Comparison of ENCODE assay signal across 13 cellular contexts in the genomic region with DNA sequence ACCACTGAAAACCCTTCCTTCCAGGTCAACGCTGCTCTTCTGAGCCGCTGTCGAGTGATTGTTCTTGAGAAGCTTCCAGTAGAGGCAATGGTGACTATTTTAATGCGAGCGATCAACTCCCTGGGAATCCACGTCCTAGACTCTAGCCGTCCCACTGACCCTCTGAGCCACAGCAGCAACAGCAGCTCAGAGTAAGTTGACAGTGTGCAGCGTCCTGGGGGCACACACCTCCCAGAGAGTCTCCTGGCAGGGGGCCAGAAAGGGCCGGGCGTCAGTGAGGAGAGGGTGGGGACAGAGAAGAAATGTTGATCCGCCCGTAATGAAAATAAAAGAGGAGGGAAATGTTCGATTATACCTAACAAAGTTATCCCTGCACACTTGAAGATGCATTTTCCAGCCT. TPM values are rescaled to one million over a fixed set of nuclear protein-coding genes. Genes with fewer than 3 reads are reported as not detected.
A peak's percentile ranks its signal among the peaks of the same experiment; 100 is the strongest.
DNase-seq lines count a peak whose midpoint lies in the region; ATAC-seq and TF ChIP-seq lines count a peak whose summit lies in the region.
"Had no signal": no experiment of that assay in that cellular context is flagged by ENCODE, and none has a peak within 500 bp of the region (broad histone marks: within the 10 kb centered on the region; RNA-seq: fewer than 3 reads in every experiment).

No MANE protein-coding gene starts in this region.

- H3K27ac ChIP-seq in HEK293 (ENCODE audit: extremely low read depth, low read depth, low read length) (no peak overlapping the region), SK-N-MC (no peak overlapping the region), cardiac muscle cell (peak overlapping the region; percentile 7), psoas muscle (peak overlapping the region; percentile 93), colonic mucosa (no peak overlapping the region)

- peaks cover 5 to 46% of the 10 kb centered on the region in 2 experiments; a peak in 2 of 3 replicates for H3K36me3 ChIP-seq in HEK293 (ENCODE audit: control insufficient read depth in 2 of 2, insufficient read depth in 1 of 2, low read length in 2 of 2)
- peaks cover 61% of the 10 kb centered on the region for H3K36me3 ChIP-seq in SK-N-MC (ENCODE audit: insufficient read depth, low read length)
- H3K36me3 ChIP-seq in cardiac muscle cell = no peaks in the 10 kb centered on the region
- H3K36me3 ChIP-seq in psoas muscle (ENCODE audit: insufficient read depth in 1 of 2, low read depth in 1 of 2) = peaks cover 6 to 32% of the 10 kb centered on the region in 2 donors
- no peaks in the 10 kb centered on the region for H3K36me3 ChIP-seq in colonic mucosa

- H3K4me3 ChIP-seq in HEK293 (ENCODE audit: low read depth, low read length) = peak overlapping the region; percentile 15
- H3K4me3 ChIP-seq in SK-N-MC = peak overlapping the region; percentile 8; the same call in 1 of the 2 replicates
- H3K4me3 ChIP-seq in cardiac muscle cell = no peak overlapping the region
- peak overlapping the region; percentile 86 for H3K4me3 ChIP-seq in psoas muscle
- no peak overlapping the region for H3K4me3 ChIP-seq in colonic mucosa

- H3K9ac ChIP-seq in SK-N-MC (ENCODE audit: insufficient read length) (no peak overlapping the region), colonic mucosa (ENCODE audit: low read depth in 2 of 2, low read length in 2 of 2) (no peak overlapping the region)

- intact Hi-C loops in psoas muscle (cut with DNase I) (loop anchor here in 1 of 2 donors (10.0 kb wide), 1 partner anchor 305 kb away; no protein-coding TSS in a partner anchor), colonic mucosa (cut with DNase I) (no loop called here)

- WGBS in psoas muscle, 3 donors = 8 to 21% (median 11%) methylated on average over 13 of the region's 13 CpGs

- H3K4me1 ChIP-seq in HEK293 (ENCODE audit: control insufficient read depth, insufficient read depth, low read length) = peaks cover 24% of the 10 kb centered on the region
- H3K4me1 ChIP-seq in cardiac muscle cell (ENCODE audit: low read depth) = peaks cover 39% of the 10 kb centered on the region
- peaks cover 45% of the 10 kb centered on the region for H3K4me1 ChIP-seq in psoas muscle
- peaks cover 17% of the 10 kb centered on the region for H3K4me1 ChIP-seq in colonic mucosa

- POLR2A ChIA-PET in HEK293 (lab: Yijun Ruan, JAX) = interaction anchor here (0.5 to 1.7 kb wide), 4 partner anchors 43 to 293 kb away, joined by 3 to 5 read pairs (median 4); partner anchors contain the start of gene SERPINB1

- H3K9me3 ChIP-seq in HEK293 (ENCODE audit: control insufficient read depth, insufficient read depth, low read depth, low read length) (no peaks in the 10 kb centered on the region), SK-N-MC (ENCODE audit: low read depth, low read length) (no peaks in the 10 kb centered on the region), cardiac muscle cell (ENCODE audit: low read depth) (no peaks in the 10 kb centered on the region), psoas muscle (no peaks in the 10 kb centered on the region), colonic mucosa (no peaks in the 10 kb centered on the region)

- H3K27me3 ChIP-seq in cardiac muscle cell (no peaks in the 10 kb centered on the region), psoas muscle (ENCODE audit: insufficient read depth in 3 of 3, low read length in 2 of 3) (no peaks in the 10 kb centered on the region), colonic mucosa (no peaks in the 10 kb centered on the region)

- ATAC-seq in psoas muscle = peak; percentile 57 to 76 (median 72)
- ATAC-seq in HG03571 (IDR thresholded peaks at IDR 0.05; ENCODE audit: unreplicated experiment) = no peak
- ATAC-seq: activated naive CD4-positive, alpha-beta T cell treated with anti-CD3 and anti-CD28 coated beads, Interleukin-2, amount 50 U/mL, for 72 hours had no signal

- TF ChIP-seq CTCF in HEK293 (tag by site-specific recombination; IDR thresholded peaks at IDR 0.05) = no peak
- no peak for TF ChIP-seq CTCF in cardiac muscle cell (IDR thresholded peaks at IDR 0.05; ENCODE audit: low read depth, low read length)
- no peak for TF ChIP-seq CTCF in psoas muscle (IDR thresholded peaks at IDR 0.05)
- TF ChIP-seq CTCF in colonic mucosa (IDR thresholded peaks at IDR 0.05) = no peak

- CTCF ChIA-PET in HEK293 (lab: Yijun Ruan, JAX) = interaction anchor here (0.7 to 8.2 kb wide), 8 partner anchors 10 to 641 kb away, joined by 3 to 46 read pairs (median 8); partner anchors contain the start of genes MYLK4 and SERPINB1

- DNase-seq in SK-N-MC (ENCODE audit: low read depth, low spot score) = no peak
- peak in 1 of 2 donors; percentile 80 for DNase-seq in cardiac muscle cell (ENCODE audit: low read depth in 1 of 2, low spot score in 1 of 2)
- peak; percentile 67 to 85 for DNase-seq in psoas muscle
- DNase-seq in T-helper 1 cell = no peak
- DNase-seq in colonic mucosa = no peak
- DNase-seq: activated CD4-positive, alpha-beta T cell treated with anti-CD3 and anti-CD28 coated beads, Interleukin-2, amount 50 U/mL, for 1 hour; DMS79; Kasumi-1; NCI-H446; stimulated activated CD4-positive, alpha-beta T cell treated with anti-CD3 and anti-CD28 coated beads, Interleukin-2, amount 100 ng/mL, for 48 hours had no signal

TF ChIP-seq in HEK293, 187 proteins besides CTCF, POLR2A, EP300 and RAD21 (continues in another document):
- TF ChIP-seq SCRT2 (tag by site-specific recombination; IDR thresholded peaks at IDR 0.05) (peak; percentile 44; the same call in 1 of the 2 replicates), ZNF830 (tag by site-specific recombination; IDR thresholded peaks at IDR 0.05; ENCODE audit: low read depth) (peak; percentile 30; the same call in 1 of the 2 replicates), HOXD13 (CRISPR knock-in tag; IDR thresholded peaks at IDR 0.05; ENCODE audit: borderline replicate concordance) (no peak), ZNF549 (tag by site-specific recombination; IDR thresholded peaks at IDR 0.05) (no peak), SP2 (tag by site-specific recombination; IDR thresholded peaks at IDR 0.05) (no peak), ZBTB17 (tag by site-specific recombination; IDR thresholded peaks at IDR 0.05) (peak; percentile 93), ZNF670 (tag by site-specific recombination; IDR thresholded peaks at IDR 0.05; ENCODE audit: low read depth) (no peak), ZNF366 (tag by site-specific recombination; conservative IDR thresholded peaks at IDR 0.05) (0 out of 2 replicates have a peak, but pooled peaks have one; percentile 4), ZIC2 (tag by site-specific recombination; IDR thresholded peaks at IDR 0.05) (peak; percentile 90)
- TF ChIP-seq, protein P1, sequence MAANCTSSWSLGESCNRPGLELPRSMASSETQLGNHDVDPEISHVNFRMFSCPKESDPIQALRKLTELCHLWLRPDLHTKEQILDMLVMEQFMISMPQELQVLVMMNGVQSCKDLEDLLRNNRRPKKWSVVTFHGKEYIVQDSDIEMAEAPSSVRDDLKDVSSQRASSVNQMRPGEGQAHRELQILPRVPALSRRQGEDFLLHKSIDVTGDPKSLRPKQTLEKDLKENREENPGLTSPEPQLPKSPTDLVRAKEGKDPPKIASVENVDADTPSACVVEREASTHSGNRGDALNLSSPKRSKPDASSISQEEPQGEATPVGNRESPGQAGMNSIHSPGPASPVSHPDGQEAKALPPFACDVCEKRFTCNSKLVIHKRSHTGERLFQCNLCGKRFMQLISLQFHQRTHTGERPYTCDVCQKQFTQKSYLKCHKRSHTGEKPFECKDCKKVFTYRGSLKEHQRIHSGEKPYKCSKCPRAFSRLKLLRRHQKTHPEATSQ (tag by site-specific recombination; IDR thresholded peaks at IDR 0.05) = no peak
- TF ChIP-seq, protein P2, sequence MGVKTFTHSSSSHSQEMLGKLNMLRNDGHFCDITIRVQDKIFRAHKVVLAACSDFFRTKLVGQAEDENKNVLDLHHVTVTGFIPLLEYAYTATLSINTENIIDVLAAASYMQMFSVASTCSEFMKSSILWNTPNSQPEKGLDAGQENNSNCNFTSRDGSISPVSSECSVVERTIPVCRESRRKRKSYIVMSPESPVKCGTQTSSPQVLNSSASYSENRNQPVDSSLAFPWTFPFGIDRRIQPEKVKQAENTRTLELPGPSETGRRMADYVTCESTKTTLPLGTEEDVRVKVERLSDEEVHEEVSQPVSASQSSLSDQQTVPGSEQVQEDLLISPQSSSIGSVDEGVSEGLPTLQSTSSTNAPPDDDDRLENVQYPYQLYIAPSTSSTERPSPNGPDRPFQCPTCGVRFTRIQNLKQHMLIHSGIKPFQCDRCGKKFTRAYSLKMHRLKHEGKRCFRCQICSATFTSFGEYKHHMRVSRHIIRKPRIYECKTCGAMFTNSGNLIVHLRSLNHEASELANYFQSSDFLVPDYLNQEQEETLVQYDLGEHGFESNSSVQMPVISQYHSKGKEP (tag by site-specific recombination; IDR thresholded peaks at IDR 0.05) = peak; percentile 89

RNA-seq across cellular contexts. Expression of gene WRNIP1, which starts 5.0 kb away (rescaled TPM):
- total RNA-seq in cardiac muscle cell (63.0 and 89.9 TPM in 2 replicates), psoas muscle (10 to 100 TPM; 26.5 to 53.3 (median 41.3) TPM), colonic mucosa (10 to 100 TPM; 49.9 to 53.7 TPM)
- polyA plus RNA-seq in cardiac muscle cell (59.2 and 77.7 TPM in 2 replicates), psoas muscle (10 to 100 TPM; 38.0 to 73.9 (median 56.4) TPM)

RNA-seq across cellular contexts. Expression of gene MYLK4, which starts 19.4 kb away (rescaled TPM):
- total RNA-seq in cardiac muscle cell (0.56 and 0.69 TPM in 2 replicates), psoas muscle (10 to 100 TPM in 1 of 4 donors, 1 to 10 TPM in 3; 1.2 to 23.4 (median 2.2) TPM), colonic mucosa (under 1 TPM; 0.20 to 0.35 TPM)
- polyA plus RNA-seq in cardiac muscle cell (0.23 and 0.64 TPM in 2 replicates), psoas muscle (100 to 1,000 TPM in 1 of 3 donors, 10 to 100 TPM in 1, under 1 TPM in 1; 0.09 to 143 (median 30.0) TPM)

Comparison
In these comparisons a context has a peak if more than half of its experiments do, and no peak if none do; other contexts are left out.
1. H3K27ac ChIP-seq: peak in cardiac muscle cell (single experiment) and psoas muscle (single experiment); none in HEK293 (single experiment), SK-N-MC (single experiment) and colonic mucosa (single experiment).
2. H3K4me3 ChIP-seq: peak in HEK293 (single experiment), SK-N-MC (single experiment) and psoas muscle (single experiment); none in cardiac muscle cell (single experiment) and colonic mucosa (single experiment).
3. DNase-seq: peak in psoas muscle (2 of 2); none in SK-N-MC (single experiment), T-helper 1 cell (0 of 5) and colonic mucosa (single experiment).